Comparison of ENCODE assay signal across 23 cellular contexts in the genomic region with DNA sequence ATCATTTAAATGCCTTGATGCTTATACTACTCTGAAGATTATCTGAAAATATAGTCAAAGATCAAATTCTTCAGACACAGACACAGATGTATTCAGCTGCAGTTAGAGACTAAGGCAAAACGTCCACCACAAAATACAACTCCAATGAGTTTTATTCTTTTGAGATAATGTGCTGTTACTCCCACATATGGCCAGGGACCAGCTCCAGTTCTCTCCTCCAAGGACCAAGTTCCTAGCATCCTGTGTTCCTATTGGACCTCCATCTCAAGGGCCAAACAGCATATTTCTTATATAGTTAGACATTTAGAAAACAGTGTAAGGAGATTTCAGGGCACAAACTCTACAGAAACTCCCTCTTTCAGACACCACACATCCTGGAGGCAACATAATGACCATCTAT. TPM values are rescaled to one million over a fixed set of nuclear protein-coding genes. Genes with fewer than 3 reads are reported as not detected.
DNase-seq lines count a peak whose midpoint lies in the region; ATAC-seq and TF ChIP-seq lines count a peak whose summit lies in the region.
"Had no signal": no experiment of that assay in that cellular context is flagged by ENCODE, and none has a peak within 500 bp of the region (broad histone marks: within the 10 kb centered on the region; RNA-seq: fewer than 3 reads in every experiment).

No MANE protein-coding gene starts in this region.

- peaks cover 0 to 1% of the 10 kb centered on the region in 2 donors for H3K4me1 ChIP-seq in right atrium auricular region
- H3K4me1 ChIP-seq: A549 had no signal

- H3K27ac ChIP-seq in right atrium auricular region = no peak overlapping the region
- H3K27ac ChIP-seq: A549 had no signal

- TF ChIP-seq CTCF in right atrium auricular region (IDR thresholded peaks at IDR 0.05) (no peak), WTC11 (IDR thresholded peaks at IDR 0.05) (no peak), fibroblast of the aortic adventitia (IDR thresholded peaks at IDR 0.05; ENCODE audit: insufficient read depth, low read length) (no peak)

- H3K27ac Mint-ChIP-seq in WTC11 = 0 out of 2 replicates have a peak overlapping the region, but pooled peaks have one; percentile 11
- peak overlapping the region; percentile 63 for H3K27ac Mint-ChIP-seq in stimulated activated effector memory CD8-positive, alpha-beta T cell treated with anti-CD3 and anti-CD28 coated beads, Interleukin-12 subunit alpha, Interleukin-12 subunit beta, amount 100 ng/mL, for 72 hours
- H3K27ac Mint-ChIP-seq in effector memory CD8-positive, alpha-beta T cell = peak overlapping the region in 1 of 2 donors; percentile 44
- H3K27ac Mint-ChIP-seq: B cell had no signal

- H3K27me3 ChIP-seq in right atrium auricular region = no peaks in the 10 kb centered on the region

- no peaks in the 10 kb centered on the region for H3K9me3 ChIP-seq in right atrium auricular region
- H3K9me3 ChIP-seq: A549 had no signal

- no peak overlapping the region for H3K4me3 Mint-ChIP-seq in WTC11
- no peak overlapping the region for H3K4me3 Mint-ChIP-seq in stimulated activated effector memory CD8-positive, alpha-beta T cell treated with anti-CD3 and anti-CD28 coated beads, Interleukin-12 subunit alpha, Interleukin-12 subunit beta, amount 100 ng/mL, for 72 hours
- H3K4me3 Mint-ChIP-seq in effector memory CD8-positive, alpha-beta T cell = no peak overlapping the region
- H3K4me3 Mint-ChIP-seq: B cell, CD14-positive monocyte, IgD-negative memory B cell had no signal

- H3K4me1 Mint-ChIP-seq in WTC11 = peaks cover 5% of the 10 kb centered on the region
- H3K4me1 Mint-ChIP-seq in stimulated activated effector memory CD8-positive, alpha-beta T cell treated with anti-CD3 and anti-CD28 coated beads, Interleukin-12 subunit alpha, Interleukin-12 subunit beta, amount 100 ng/mL, for 72 hours = peaks cover 21% of the 10 kb centered on the region
- H3K4me1 Mint-ChIP-seq in effector memory CD8-positive, alpha-beta T cell (ENCODE audit: low read depth in 2 of 2) = peaks cover 20 to 47% of the 10 kb centered on the region in 2 donors

- no peaks in the 10 kb centered on the region; the same call in 1 of the 2 replicates for H3K36me3 Mint-ChIP-seq in WTC11
- peaks cover 32% of the 10 kb centered on the region for H3K36me3 Mint-ChIP-seq in stimulated activated effector memory CD8-positive, alpha-beta T cell treated with anti-CD3 and anti-CD28 coated beads, Interleukin-12 subunit alpha, Interleukin-12 subunit beta, amount 100 ng/mL, for 72 hours
- H3K36me3 Mint-ChIP-seq in effector memory CD8-positive, alpha-beta T cell (ENCODE audit: insufficient read depth) = peaks cover 9% of the 10 kb centered on the region

- POLR2A ChIA-PET in WTC11 (lab: Charles Lee) = interaction anchor here (0.6 kb wide), 1 partner anchor 1829 kb away, joined by 3 read pairs; no protein-coding TSS in a partner anchor

- H3K36me3 ChIP-seq in right atrium auricular region = no peaks in the 10 kb centered on the region

- CTCF ChIA-PET in WTC11 (lab: Charles Lee) = no interaction called here

- DNase-seq in right atrium auricular region (ENCODE audit: low spot score) (peak; percentile 9), cardiac septum (ENCODE audit: low spot score) (no peak), WTC11 (ENCODE audit: low spot score) (no peak), fibroblast of the aortic adventitia (ENCODE audit: low read depth) (peak; percentile 7)
- no peak for DNase-seq in stimulated activated effector memory CD8-positive, alpha-beta T cell treated with anti-CD3 and anti-CD28 coated beads, Interleukin-12 subunit alpha, Interleukin-12 subunit beta, amount 100 ng/mL, for 72 hours (ENCODE audit: low spot score in 2 of 2)
- DNase-seq in effector memory CD8-positive, alpha-beta T cell = no peak
- DNase-seq: DMS79, GOT3, HCEC 1CT, NCI-H1105, NCI-H146, NCI-H2029 treated with DMSO at 0.1 percent for 48 hours, NCI-H345, NCI-H526 treated with DMSO at 0.1 percent for 48 hours, OCI-M1 had no signal

- H3K27me3 Mint-ChIP-seq in WTC11 (ENCODE audit: low read depth) = no peaks in the 10 kb centered on the region
- no peaks in the 10 kb centered on the region for H3K27me3 Mint-ChIP-seq in effector memory CD8-positive, alpha-beta T cell
- H3K27me3 Mint-ChIP-seq: B cell, IgD-negative memory B cell had no signal

- H3K9me3 Mint-ChIP-seq in WTC11 = no peaks in the 10 kb centered on the region
- no peaks in the 10 kb centered on the region for H3K9me3 Mint-ChIP-seq in stimulated activated effector memory CD8-positive, alpha-beta T cell treated with anti-CD3 and anti-CD28 coated beads, Interleukin-12 subunit alpha, Interleukin-12 subunit beta, amount 100 ng/mL, for 72 hours
- H3K9me3 Mint-ChIP-seq in effector memory CD8-positive, alpha-beta T cell = no peaks in the 10 kb centered on the region
- H3K9me3 Mint-ChIP-seq: IgD-negative memory B cell had no signal

- intact Hi-C loops in cardiac septum (cut with DNase I) = no loop called here

- no peak overlapping the region for H3K4me3 ChIP-seq in right atrium auricular region
- no peak overlapping the region for H3K4me3 ChIP-seq in fibroblast of the aortic adventitia (ENCODE audit: low read depth, low read length)
- H3K4me3 ChIP-seq: A549 had no signal

- ATAC-seq in WTC11 = no peak
- no peak for ATAC-seq in stimulated activated effector memory CD8-positive, alpha-beta T cell treated with anti-CD3 and anti-CD28 coated beads, Interleukin-12 subunit alpha, Interleukin-12 subunit beta, amount 100 ng/mL, for 72 hours
- ATAC-seq in effector memory CD8-positive, alpha-beta T cell (replicated peaks) = no peak
- no peak for ATAC-seq in HG03460 (IDR thresholded peaks at IDR 0.05; ENCODE audit: unreplicated experiment)
- no peak for ATAC-seq in HG02588 (IDR thresholded peaks at IDR 0.05; ENCODE audit: unreplicated experiment)
- ATAC-seq: A549, Right ventricle myocardium inferior had no signal

TF ChIP-seq in WTC11, 78 proteins besides CTCF, POLR2A, EP300 and RAD21 (continues in another document):
- TF ChIP-seq, protein P1, sequence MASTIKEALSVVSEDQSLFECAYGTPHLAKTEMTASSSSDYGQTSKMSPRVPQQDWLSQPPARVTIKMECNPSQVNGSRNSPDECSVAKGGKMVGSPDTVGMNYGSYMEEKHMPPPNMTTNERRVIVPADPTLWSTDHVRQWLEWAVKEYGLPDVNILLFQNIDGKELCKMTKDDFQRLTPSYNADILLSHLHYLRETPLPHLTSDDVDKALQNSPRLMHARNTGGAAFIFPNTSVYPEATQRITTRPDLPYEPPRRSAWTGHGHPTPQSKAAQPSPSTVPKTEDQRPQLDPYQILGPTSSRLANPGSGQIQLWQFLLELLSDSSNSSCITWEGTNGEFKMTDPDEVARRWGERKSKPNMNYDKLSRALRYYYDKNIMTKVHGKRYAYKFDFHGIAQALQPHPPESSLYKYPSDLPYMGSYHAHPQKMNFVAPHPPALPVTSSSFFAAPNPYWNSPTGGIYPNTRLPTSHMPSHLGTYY (CRISPR knock-in tag; IDR thresholded peaks at IDR 0.05) = no peak
- TF ChIP-seq NR2C2 (CRISPR knock-in tag; IDR thresholded peaks at IDR 0.05) (no peak), IRF2 (CRISPR knock-in tag; IDR thresholded peaks at IDR 0.05; ENCODE audit: borderline replicate concordance, low read depth) (no peak), NR1H2 (CRISPR knock-in tag; IDR thresholded peaks at IDR 0.05) (no peak), TEAD1 (CRISPR knock-in tag; IDR thresholded peaks at IDR 0.05) (no peak), ATF1 (CRISPR knock-in tag; IDR thresholded peaks at IDR 0.05) (no peak), FOXJ3 (CRISPR knock-in tag; IDR thresholded peaks at IDR 0.05; ENCODE audit: borderline replicate concordance) (no peak), CREB1 (CRISPR knock-in tag; IDR thresholded peaks at IDR 0.05) (no peak), JUN (CRISPR knock-in tag; IDR thresholded peaks at IDR 0.05) (no peak)

RNA-seq across cellular contexts. Expression of a gene that starts 27.1 kb away (rescaled TPM):
- total RNA-seq in right atrium auricular region = 10 to 100 TPM; 24.0 to 30.9 TPM
- total RNA-seq in cardiac septum = 19.7 TPM
- total RNA-seq in WTC11 (2021) = 29.2 to 32.2 TPM (median 32.2 TPM) in 3 replicates
- total RNA-seq in fibroblast of the aortic adventitia (ENCODE audit: low replicate concordance) = 29.6 TPM in 2 replicates

RNA-seq across cellular contexts. Expression of a gene that starts 35.5 kb away (rescaled TPM):
- total RNA-seq in right atrium auricular region (10 to 100 TPM; 12.0 to 21.7 TPM), cardiac septum (19.5 TPM), WTC11 (2021) (23.7 to 28.7 TPM (median 28.0 TPM) in 3 replicates), fibroblast of the aortic adventitia (ENCODE audit: low replicate concordance) (14.3 and 31.0 TPM in 2 replicates)

RNA-seq across cellular contexts. Expression of a gene that starts 39.7 kb away (rescaled TPM):
- 1 to 10 TPM in 1 of 2 donors, under 1 TPM in 1; 0.44 to 1.1 TPM for total RNA-seq in right atrium auricular region
- total RNA-seq in cardiac septum = 0.35 TPM
- 3.9 to 5.3 TPM (median 4.3 TPM) in 3 replicates for total RNA-seq in WTC11 (2021)
- 0.27 and 0.65 TPM in 2 replicates for total RNA-seq in fibroblast of the aortic adventitia (ENCODE audit: low replicate concordance)
- total RNA-seq: B cell, Right ventricle myocardium inferior had no signal

RNA-seq across cellular contexts. Expression of a gene that starts 40.4 kb away (rescaled TPM):
- total RNA-seq in right atrium auricular region (under 1 TPM in 1 of 2 donors, not detected in 1; 0.20 TPM), cardiac septum (not detected), WTC11 (2021) (0.17 to 0.69 TPM (median 0.39 TPM) in 3 replicates), fibroblast of the aortic adventitia (ENCODE audit: low replicate concordance) (0.09 TPM in 1 of 2 replicates, not detected in the other)
- total RNA-seq: Right ventricle myocardium inferior, SK-MEL-5 had no signal

RNA-seq across cellular contexts. Expression of a gene that starts 43.8 kb away (rescaled TPM):
- total RNA-seq in right atrium auricular region (1 to 10 TPM; 1.8 to 4.2 TPM), cardiac septum (1.9 TPM), WTC11 (2021) (1.4 to 2.0 TPM (median 1.5 TPM) in 3 replicates), fibroblast of the aortic adventitia (ENCODE audit: low replicate concordance) (4.4 and 9.5 TPM in 2 replicates)

Comparison
In these comparisons a context has a peak if more than half of its experiments do, and no peak if none do; other contexts are left out.
1. DNase-seq: peak in right atrium auricular region (single experiment) and fibroblast of the aortic adventitia (single experiment); none in cardiac septum (single experiment), WTC11 (single experiment), stimulated activated effector memory CD8-positive, alpha-beta T cell treated with anti-CD3 and anti-CD28 coated beads, Interleukin-12 subunit alpha, Interleukin-12 subunit beta, amount 100 ng/mL, for 72 hours (0 of 2) and effector memory CD8-positive, alpha-beta T cell (0 of 3).